ENCODE assay signal across 13 cellular contexts in genomic region chr15:60426870-60427528, GRCh38. TPM values are rescaled to one million over a fixed set of nuclear protein-coding genes. Genes with fewer than 3 reads are reported as not detected.
DNase-seq lines count a peak whose midpoint lies in the region; ATAC-seq and TF ChIP-seq lines count a peak whose summit lies in the region.
"Had no signal": no experiment of that assay in that cellular context is flagged by ENCODE, and none has a peak within 500 bp of the region (broad histone marks: within the 10 kb centered on the region; RNA-seq: fewer than 3 reads in every experiment).

No MANE protein-coding gene starts in this region.

- peaks cover 4% of the 10 kb centered on the region for H3K79me2 ChIP-seq in ACC112 (ENCODE audit: control insufficient read depth, insufficient read depth, low read length, unreplicated experiment)

- H3K4me1 ChIP-seq in ACC112 (ENCODE audit: control insufficient read depth, insufficient read depth, low read length, unreplicated experiment): peaks cover 43% of the 10 kb centered on the region
- H3K4me1 ChIP-seq in Caco-2: 0 out of 2 replicates have a peak, but pooled peaks cover 8% of the 10 kb centered on the region

- BruUV-seq in Caco-2 (replicated peaks; lab: Mats Ljungman, UMichigan): no TSS peak

- POLR2A ChIA-PET in RWPE1 (lab: Yijun Ruan, JAX; ENCODE audit: low non-redundant PET) (no interaction called here), Caco-2 (lab: Charles Lee) (no interaction called here)

- H3K27me3 Mint-ChIP-seq in nephron (ENCODE audit: low read depth): no peaks in the 10 kb centered on the region
- H3K27me3 Mint-ChIP-seq in Caco-2 (ENCODE audit: insufficient read depth, unreplicated experiment): no peaks in the 10 kb centered on the region
- H3K27me3 Mint-ChIP-seq: naive thymus-derived CD8-positive, alpha-beta T cell had no signal

- H3K9me3 Mint-ChIP-seq in nephron: no peaks in the 10 kb centered on the region
- H3K9me3 Mint-ChIP-seq in Caco-2 (ENCODE audit: unreplicated experiment): no peaks in the 10 kb centered on the region
- H3K9me3 Mint-ChIP-seq: naive thymus-derived CD8-positive, alpha-beta T cell had no signal

- no peaks in the 10 kb centered on the region for H3K9me3 ChIP-seq in Caco-2

- H3K4me1 Mint-ChIP-seq in nephron (peaks cover 32% of the 10 kb centered on the region), Caco-2 (ENCODE audit: low read depth, unreplicated experiment) (peaks cover 8% of the 10 kb centered on the region)

- TF ChIP-seq CTCF in RWPE1 (conservative IDR thresholded peaks at IDR 0.05; ENCODE audit: low read depth) (no peak), nephron (IDR thresholded peaks at IDR 0.05; ENCODE audit: unreplicated experiment in 3 of 3) (no peak), Caco-2 (IDR thresholded peaks at IDR 0.05; ENCODE audit: insufficient read depth in 1 of 2, low read depth in 1 of 2, low read length in 1 of 2, severe bottlenecking in 1 of 2, unreplicated experiment in 1 of 2) (no peak)

- no peak for ATAC-seq in GM21528 (IDR thresholded peaks at IDR 0.05; ENCODE audit: low FRiP score, unreplicated experiment)
- ATAC-seq in GM21447 (IDR thresholded peaks at IDR 0.05; ENCODE audit: unreplicated experiment): no peak
- ATAC-seq: naive thymus-derived CD8-positive, alpha-beta T cell had no signal

- H3K36me3 ChIP-seq in ACC112 (ENCODE audit: insufficient read depth, low read length) (no peaks in the 10 kb centered on the region; the same call in 1 of the 2 replicates), Caco-2 (ENCODE audit: control insufficient read depth, insufficient read depth, low read length) (no peaks in the 10 kb centered on the region)
- H3K36me3 ChIP-seq: brain microvascular endothelial cell had no signal

- H2AFZ ChIP-seq in ACC112 (ENCODE audit: low read length, unreplicated experiment): no peak overlapping the region

- peak; percentile 46 for DNase-seq in RWPE1 (ENCODE audit: low spot score)
- DNase-seq in fibroblast of gingiva (ENCODE audit: low read depth): peak; percentile 90
- no peak for DNase-seq in Caco-2
- DNase-seq in SHP77 (lab: John Stamatoyannopoulos, UW): no peak
- DNase-seq: brain microvascular endothelial cell; hypothalamus; naive thymus-derived CD8-positive, alpha-beta T cell; NCI-H1417; NK-92 treated with Interleukin-12 subunit alpha and Interleukin-12 subunit beta, amount 100 ng/mL, for 24 hours had no signal

- no peaks in the 10 kb centered on the region for H3K27me3 ChIP-seq in ACC112 (ENCODE audit: insufficient read depth, low read length)
- H3K27me3 ChIP-seq in Caco-2 (replicated peaks; ENCODE audit: control insufficient read depth, insufficient read depth, low read length): no peaks in the 10 kb centered on the region
- H3K27me3 ChIP-seq: brain microvascular endothelial cell had no signal

- H3K36me3 Mint-ChIP-seq in nephron (ENCODE audit: low read depth): peaks cover 28% of the 10 kb centered on the region
- H3K36me3 Mint-ChIP-seq in Caco-2 (ENCODE audit: insufficient read depth, unreplicated experiment): peaks cover 11% of the 10 kb centered on the region

- intact Hi-C loops in Caco-2 (cut with micrococcal nuclease; ENCODE audit: unreplicated experiment): no loop called here

- CTCF ChIA-PET in RWPE1 (lab: Yijun Ruan, JAX): interaction anchor here (0.6 to 1.1 kb wide), 2 partner anchors 51 to 124 kb away, joined by 3 to 5 read pairs; no protein-coding TSS in a partner anchor
- CTCF ChIA-PET in Caco-2 (lab: Charles Lee): no interaction called here

- H3K4me3 Mint-ChIP-seq in nephron (no peak overlapping the region), Caco-2 (ENCODE audit: unreplicated experiment) (no peak overlapping the region)
- H3K4me3 Mint-ChIP-seq: naive thymus-derived CD8-positive, alpha-beta T cell had no signal

- H3K4me3 ChIP-seq in ACC112 (ENCODE audit: low read depth, low read length) (peak overlapping the region; percentile 42; the same call in 1 of the 2 replicates), Caco-2 (ENCODE audit: low read depth, low read length) (no peak overlapping the region)

- H3K27ac ChIP-seq in ACC112 (ENCODE audit: low read depth, low read length) (peak overlapping the region; percentile 63), RWPE1 (peak overlapping the region; percentile 91)
- H3K27ac ChIP-seq: brain microvascular endothelial cell had no signal

- H3K27ac Mint-ChIP-seq in nephron (peak overlapping the region; percentile 75 to 96 (median 90)), Caco-2 (ENCODE audit: unreplicated experiment) (no peak overlapping the region)
- H3K27ac Mint-ChIP-seq: naive thymus-derived CD8-positive, alpha-beta T cell had no signal

RNA-seq across cellular contexts. Expression of gene ANXA2, which starts 29.2 kb away (rescaled TPM):
- total RNA-seq in Caco-2 (2022): 1,141 and 1,158 TPM in 2 replicates

RNA-seq across cellular contexts. Expression of gene ICE2, which starts 51.9 kb away (rescaled TPM):
- 42.3 and 44.5 TPM in 2 replicates for total RNA-seq in Caco-2 (2022)

Comparison
In these comparisons a context has a peak if more than half of its experiments do, and no peak if none do; other contexts are left out.
1. DNase-seq: peak in RWPE1 (single experiment) and fibroblast of gingiva (single experiment); none in Caco-2 (0 of 2) and SHP77 (0 of 2).